Comparison of ENCODE assay signal across 10 cellular contexts in genomic region chrX:2705036-2705435, GRCh38. TPM values are rescaled to one million over a fixed set of nuclear protein-coding genes. Genes with fewer than 3 reads are reported as not detected.
DNase-seq lines count a peak whose midpoint lies in the region; ATAC-seq and TF ChIP-seq lines count a peak whose summit lies in the region.
"Had no signal": no experiment of that assay in that cellular context is flagged by ENCODE, and none has a peak within 500 bp of the region (broad histone marks: within the 10 kb centered on the region; RNA-seq: fewer than 3 reads in every experiment).

No MANE protein-coding gene starts in this region.

- H3F3A ChIP-seq in neural progenitor cell (ENCODE audit: low read depth), result peaks cover 15% of the 10 kb centered on the region

- H3K27ac Mint-ChIP-seq in CD14-positive monocyte (peak overlapping the region in 6 of 7 donors; percentile 6 to 97 (median 67)), T-helper 17 cell (peak overlapping the region; percentile 82), neural progenitor cell (peak overlapping the region; percentile 82)
- H3K27ac Mint-ChIP-seq: H9 had no signal

- peaks cover 12% of the 10 kb centered on the region for H3K4me1 ChIP-seq in neural progenitor cell

- H4K20me1 ChIP-seq in neural progenitor cell (ENCODE audit: low read depth), result no peaks in the 10 kb centered on the region

- H3K79me2 ChIP-seq in neural progenitor cell (ENCODE audit: low read depth), result peaks cover 14% of the 10 kb centered on the region

- H3K27me3 Mint-ChIP-seq in CD14-positive monocyte (ENCODE audit: low read depth in 3 of 3), result peaks cover 0 to 10% (median 2%) of the 10 kb centered on the region in 3 donors
- no peaks in the 10 kb centered on the region for H3K27me3 Mint-ChIP-seq in T-helper 17 cell
- H3K27me3 Mint-ChIP-seq in neural progenitor cell (ENCODE audit: insufficient read depth, low read depth), result peaks cover 13% of the 10 kb centered on the region

- intact Hi-C loops in CD14-positive monocyte (cut with micrococcal nuclease), result loop anchor here (5.0 kb wide), 2 partner anchors 73 to 93 kb away; no protein-coding TSS in a partner anchor

- H3K4me3 Mint-ChIP-seq in CD14-positive monocyte, result no peak overlapping the region
- peak overlapping the region; percentile 53 for H3K4me3 Mint-ChIP-seq in T-helper 17 cell
- H3K4me3 Mint-ChIP-seq in neural progenitor cell, result peak overlapping the region; percentile 30
- H3K4me3 Mint-ChIP-seq: H9 had no signal

- H3K27ac ChIP-seq in neural progenitor cell, result no peak overlapping the region

- no peak for TF ChIP-seq CTCF in CD14-positive monocyte (IDR thresholded peaks at IDR 0.05)
- TF ChIP-seq CTCF in neural progenitor cell (IDR thresholded peaks at IDR 0.05), result no peak

- H3K36me3 Mint-ChIP-seq in CD14-positive monocyte, result peaks cover 45 to 61% of the 10 kb centered on the region in 2 donors
- peaks cover 3% of the 10 kb centered on the region for H3K36me3 Mint-ChIP-seq in T-helper 17 cell (ENCODE audit: low read depth)
- peaks cover 10% of the 10 kb centered on the region for H3K36me3 Mint-ChIP-seq in neural progenitor cell

- H3K4me3 ChIP-seq in neural progenitor cell, result no peak overlapping the region

- no peaks in the 10 kb centered on the region for H3K27me3 ChIP-seq in neural progenitor cell

- H3K9me3 ChIP-seq in T-helper 17 cell (ENCODE audit: control insufficient read depth, low read length, poor library complexity, severe bottlenecking) (no peaks in the 10 kb centered on the region), neural progenitor cell (ENCODE audit: low read depth) (no peaks in the 10 kb centered on the region)

- DNase-seq in CD14-positive monocyte (ENCODE audit: low spot score) (no peak), T-helper 17 cell (no peak), fibroblast of gingiva (ENCODE audit: low read depth) (peak; percentile 76), neural progenitor cell (ENCODE audit: low spot score) (no peak), COLO668 (lab: John Stamatoyannopoulos, UW; ENCODE audit: unreplicated experiment) (no peak)
- DNase-seq: H9, NCI-H1694 had no signal

- no peak overlapping the region for H3K9ac ChIP-seq in neural progenitor cell

- no peak overlapping the region for H2AFZ ChIP-seq in neural progenitor cell (replicated peaks)

- H3K4me1 Mint-ChIP-seq in CD14-positive monocyte, result peaks cover 71% of the 10 kb centered on the region
- peaks cover 80% of the 10 kb centered on the region for H3K4me1 Mint-ChIP-seq in T-helper 17 cell
- H3K4me1 Mint-ChIP-seq in neural progenitor cell, result peaks cover 71% of the 10 kb centered on the region

- no peaks in the 10 kb centered on the region for H3K36me3 ChIP-seq in neural progenitor cell

- ATAC-seq in T-helper 17 cell, result no peak
- no peak for ATAC-seq in HG03439 (IDR thresholded peaks at IDR 0.05; ENCODE audit: unreplicated experiment)
- ATAC-seq in HG03175 (IDR thresholded peaks at IDR 0.05; ENCODE audit: unreplicated experiment), result no peak
- no peak for ATAC-seq in GM18868 (IDR thresholded peaks at IDR 0.05; ENCODE audit: unreplicated experiment)

- no peak overlapping the region for H3K4me2 ChIP-seq in neural progenitor cell

- peaks cover 0 to 9% (median 1%) of the 10 kb centered on the region in 7 donors for H3K9me3 Mint-ChIP-seq in CD14-positive monocyte
- H3K9me3 Mint-ChIP-seq in neural progenitor cell, result no peaks in the 10 kb centered on the region
- H3K9me3 Mint-ChIP-seq: H9 had no signal

RNA-seq across cellular contexts. Expression of gene CD99, which starts 13.9 kb away (rescaled TPM):
- polyA plus RNA-seq in CD14-positive monocyte, result 100 to 1,000 TPM; 184 to 217 TPM
- total RNA-seq in T-helper 17 cell (100 to 1,000 TPM; 227 to 275 TPM), neural progenitor cell (ENCODE audit: low replicate concordance) (70.4 and 81.8 TPM in 2 replicates)

RNA-seq across cellular contexts. Expression of gene XG, which starts 46.8 kb away (rescaled TPM):
- not detected for polyA plus RNA-seq in CD14-positive monocyte
- total RNA-seq in T-helper 17 cell (under 1 TPM in 1 of 2 donors, not detected in 1; 0.34 TPM), neural progenitor cell (ENCODE audit: low replicate concordance) (not detected in 2 replicates)

Comparison
In these comparisons a context has a peak if more than half of its experiments do, and no peak if none do; other contexts are left out.
1. H3K4me3 Mint-ChIP-seq: peak in T-helper 17 cell (single experiment) and neural progenitor cell (single experiment); none in CD14-positive monocyte (0 of 2).
2. Peak in every context shown above with its lines, with median percentiles within 50 percentile points of each other: H3K27ac Mint-ChIP-seq.